1 cellular context compared by ENCODE assay signal in genomic region chr4:126766266-126766665, GRCh38.
TF ChIP-seq lines count a peak whose summit lies in the region.

No MANE protein-coding gene starts in this region.

TF ChIP-seq in GM23338, 12 proteins besides CTCF, POLR2A, EP300 and RAD21 (continued from another document):
- TF ChIP-seq ZNF462 (CRISPR knock-in tag; IDR thresholded peaks at IDR 0.05) = no peak
